8 cellular contexts compared by ENCODE assay signal in the genomic region with DNA sequence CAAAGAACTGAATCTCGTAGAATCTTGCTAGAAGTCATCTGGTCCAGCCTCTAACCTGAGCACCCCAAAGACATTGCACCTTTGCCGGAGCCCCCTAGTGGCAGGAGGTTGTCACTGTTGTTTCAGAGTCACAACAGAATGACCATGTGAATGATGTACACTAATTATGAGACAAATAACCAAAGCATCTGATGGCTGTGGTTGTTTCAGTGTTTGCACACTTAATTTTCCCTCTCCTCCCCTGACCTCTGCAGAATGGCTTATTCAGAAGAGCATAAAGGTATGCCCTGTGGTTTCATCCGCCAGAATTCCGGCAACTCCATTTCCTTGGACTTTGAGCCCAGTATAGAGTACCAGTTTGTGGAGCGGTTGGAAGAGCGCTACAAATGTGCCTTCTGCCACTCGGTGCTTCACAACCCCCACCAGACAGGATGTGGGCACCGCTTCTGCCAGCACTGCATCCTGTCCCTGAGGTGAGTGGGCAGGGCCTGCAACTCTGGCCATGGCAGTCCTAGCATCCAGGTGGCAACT. TPM values are rescaled to one million over a fixed set of nuclear protein-coding genes. Genes with fewer than 3 reads are reported as not detected.
DNase-seq lines count a peak whose midpoint lies in the region; ATAC-seq, FAIRE-seq and TF ChIP-seq lines count a peak whose summit lies in the region.

No MANE protein-coding gene starts in this region.

- FAIRE-seq in astrocyte (lab: Jason Lieb, UNC), result no peak

- H4K20me1 ChIP-seq in SU-DHL-6 (ENCODE audit: low read depth, low read length), result no peaks in the 10 kb centered on the region
- H4K20me1 ChIP-seq in astrocyte (ENCODE audit: insufficient read depth, low read length), result peaks cover 21% of the 10 kb centered on the region

- H3K9me3 ChIP-seq in CD4-positive, CD25-positive, alpha-beta regulatory T cell (ENCODE audit: control insufficient read depth in 2 of 2, low read length in 2 of 2), result no peaks in the 10 kb centered on the region
- peaks cover 5% of the 10 kb centered on the region; the same call in 1 of the 2 replicates for H3K9me3 ChIP-seq in SU-DHL-6 (ENCODE audit: insufficient read depth, low read length)
- no peaks in the 10 kb centered on the region for H3K9me3 ChIP-seq in astrocyte (ENCODE audit: insufficient read depth, low read depth, low read length)
- no peaks in the 10 kb centered on the region for H3K9me3 ChIP-seq in thyroid gland

- 0 out of 2 replicates have a peak, but pooled peaks cover 4% of the 10 kb centered on the region for H3K79me2 ChIP-seq in SU-DHL-6 (ENCODE audit: insufficient read depth, low read length)
- peaks cover 15% of the 10 kb centered on the region for H3K79me2 ChIP-seq in astrocyte (ENCODE audit: insufficient read depth, low read length)

- no peaks in the 10 kb centered on the region for H3K9me2 ChIP-seq in SU-DHL-6 (replicated peaks; ENCODE audit: insufficient read depth, low read length)

- peak overlapping the region; percentile 75 to 90 (median 88) for H3K4me3 Mint-ChIP-seq in CD4-positive, CD25-positive, alpha-beta regulatory T cell
- no peak overlapping the region for H3K4me3 Mint-ChIP-seq in astrocyte (ENCODE audit: unreplicated experiment)

- DNase-seq in CD4-positive, CD25-positive, alpha-beta regulatory T cell, result peak; percentile 29 to 84 (median 59)
- DNase-seq in astrocyte (ENCODE audit: low read depth) (no peak), lung microvascular endothelial cell (ENCODE audit: low read depth in 2 of 2) (peak; percentile 14 to 32), thyroid gland (peak; percentile 24 to 44)

- peak overlapping the region; percentile 20 for H3K4me2 ChIP-seq in SU-DHL-6 (ENCODE audit: low read depth, low read length, poor library complexity, severe bottlenecking)
- no peak overlapping the region for H3K4me2 ChIP-seq in astrocyte (ENCODE audit: low read length)

- H3K4me1 ChIP-seq in CD4-positive, CD25-positive, alpha-beta regulatory T cell (ENCODE audit: control insufficient read depth, insufficient read depth, low read length, poor library complexity, severe bottlenecking), result peaks cover 35% of the 10 kb centered on the region
- H3K4me1 ChIP-seq in astrocyte (ENCODE audit: insufficient read depth, low read length) (peaks cover 11% of the 10 kb centered on the region), thyroid gland (no peaks in the 10 kb centered on the region)

- H3K9ac ChIP-seq in SU-DHL-6 (ENCODE audit: low read length), result no peak overlapping the region
- no peak overlapping the region for H3K9ac ChIP-seq in astrocyte (ENCODE audit: low read length)

- WGBS in thyroid gland, 2 donors, result 81 to 86% methylated on average over 6 to 8 of the region's 8 CpGs

- TF ChIP-seq CTCF in SU-DHL-6 (IDR thresholded peaks at IDR 0.05; ENCODE audit: insufficient read depth, low read length, poor library complexity, severe bottlenecking), result peak; percentile 93
- TF ChIP-seq CTCF in astrocyte (IDR thresholded peaks at IDR 0.05; ENCODE audit: insufficient read depth, low read depth, low read length), result peak; percentile 65
- peak; percentile 9 to 64 (median 32) for TF ChIP-seq CTCF in thyroid gland (IDR thresholded peaks at IDR 0.05)

- TF ChIP-seq POLR2A in thyroid gland (IDR thresholded peaks at IDR 0.05), result no peak

- H3K27me3 Mint-ChIP-seq in CD4-positive, CD25-positive, alpha-beta regulatory T cell, result no peaks in the 10 kb centered on the region
- H3K27me3 Mint-ChIP-seq in astrocyte (ENCODE audit: low read depth, unreplicated experiment), result no peaks in the 10 kb centered on the region

- peak overlapping the region; percentile 92 to 95 (median 95) for H3K27ac Mint-ChIP-seq in CD4-positive, CD25-positive, alpha-beta regulatory T cell
- H3K27ac Mint-ChIP-seq in astrocyte (ENCODE audit: unreplicated experiment), result no peak overlapping the region

- H2AFZ ChIP-seq in SU-DHL-6 (ENCODE audit: low read depth, low read length, severe bottlenecking) (no peak overlapping the region), astrocyte (ENCODE audit: low read depth, low read length) (no peak overlapping the region)

- H3K4me3 ChIP-seq in CD4-positive, CD25-positive, alpha-beta regulatory T cell (ENCODE audit: low read depth, low read length), result peak overlapping the region; percentile 76
- H3K4me3 ChIP-seq in SU-DHL-6 (ENCODE audit: insufficient read depth, low read length, poor library complexity, severe bottlenecking) (no peak overlapping the region), astrocyte (ENCODE audit: insufficient read depth, low read depth, low read length) (no peak overlapping the region), thyroid gland (replicated peaks in 1 of 3) (no peak overlapping the region)

- H3F3A ChIP-seq in SU-DHL-6 (ENCODE audit: insufficient read depth), result no peaks in the 10 kb centered on the region

- H3K36me3 ChIP-seq in CD4-positive, CD25-positive, alpha-beta regulatory T cell (ENCODE audit: control insufficient read depth, insufficient read depth, low read length), result peaks cover 33% of the 10 kb centered on the region
- H3K36me3 ChIP-seq in SU-DHL-6 (ENCODE audit: low read length), result no peaks in the 10 kb centered on the region
- H3K36me3 ChIP-seq in astrocyte (ENCODE audit: insufficient read depth, low read length), result peaks cover 2% of the 10 kb centered on the region
- H3K36me3 ChIP-seq in thyroid gland, result no peaks in the 10 kb centered on the region

- peak overlapping the region; percentile 56 for H3K27ac ChIP-seq in CD4-positive, CD25-positive, alpha-beta regulatory T cell (ENCODE audit: insufficient read depth, low read length, poor library complexity, severe bottlenecking)
- H3K27ac ChIP-seq in SU-DHL-6 (ENCODE audit: low read depth, low read length) (no peak overlapping the region), astrocyte (ENCODE audit: low read depth, low read length) (no peak overlapping the region), thyroid gland (no peak overlapping the region)

- H3K27me3 ChIP-seq in CD4-positive, CD25-positive, alpha-beta regulatory T cell (ENCODE audit: control insufficient read depth, insufficient read depth, low read length), result no peaks in the 10 kb centered on the region
- H3K27me3 ChIP-seq in SU-DHL-6 (ENCODE audit: low read length) (no peaks in the 10 kb centered on the region), astrocyte (ENCODE audit: insufficient read depth, low read length) (no peaks in the 10 kb centered on the region), thyroid gland (no peaks in the 10 kb centered on the region)

- intact Hi-C loops in thyroid gland (cut with DNase I), result no loop called here

- peaks cover 46 to 78% (median 62%) of the 10 kb centered on the region in 4 donors for H3K4me1 Mint-ChIP-seq in CD4-positive, CD25-positive, alpha-beta regulatory T cell
- peaks cover 11% of the 10 kb centered on the region for H3K4me1 Mint-ChIP-seq in astrocyte (ENCODE audit: low read depth, unreplicated experiment)

- peaks cover 0 to 2% (median 0%) of the 10 kb centered on the region in 7 donors for H3K9me3 Mint-ChIP-seq in CD4-positive, CD25-positive, alpha-beta regulatory T cell
- H3K9me3 Mint-ChIP-seq in astrocyte (ENCODE audit: unreplicated experiment), result peaks cover 2% of the 10 kb centered on the region

- peak; percentile 87 to 89 for ATAC-seq in CD4-positive, CD25-positive, alpha-beta regulatory T cell (ENCODE audit: low read depth in 2 of 2)
- ATAC-seq in GM19043 (IDR thresholded peaks at IDR 0.05; ENCODE audit: low read depth, unreplicated experiment), result peak; percentile 76
- peak; percentile 89 for ATAC-seq in HG03175 (IDR thresholded peaks at IDR 0.05; ENCODE audit: unreplicated experiment)
- no peak for ATAC-seq in HG03095 (IDR thresholded peaks at IDR 0.05; ENCODE audit: unreplicated experiment)

- H3K36me3 Mint-ChIP-seq in CD4-positive, CD25-positive, alpha-beta regulatory T cell, result peaks cover 30% of the 10 kb centered on the region
- H3K36me3 Mint-ChIP-seq in astrocyte (ENCODE audit: low read depth, unreplicated experiment), result peaks cover 28% of the 10 kb centered on the region

RNA-seq across cellular contexts. Expression of a gene that starts 26.4 kb away (rescaled TPM):
- total RNA-seq in CD4-positive, CD25-positive, alpha-beta regulatory T cell, result 58.3 TPM
- 10 to 100 TPM; 34.4 to 41.7 (median 38.3) TPM for polyA plus RNA-seq in CD4-positive, CD25-positive, alpha-beta regulatory T cell
- 14.4 and 18.8 TPM in 2 replicates for total RNA-seq in astrocyte
- 7.8 and 8.5 TPM in 2 replicates for total RNA-seq in lung microvascular endothelial cell
- 1 to 10 TPM; 3.1 to 5.9 (median 4.0) TPM for total RNA-seq in thyroid gland

Comparison
In these comparisons a context has a peak if more than half of its experiments do, and no peak if none do; other contexts are left out.
1. CTCF ChIP-seq: peak in every context shown above with its lines; median percentile 93 in SU-DHL-6; 65 in astrocyte; 32 in thyroid gland.